9 cellular contexts compared by ENCODE assay signal in the genomic region with DNA sequence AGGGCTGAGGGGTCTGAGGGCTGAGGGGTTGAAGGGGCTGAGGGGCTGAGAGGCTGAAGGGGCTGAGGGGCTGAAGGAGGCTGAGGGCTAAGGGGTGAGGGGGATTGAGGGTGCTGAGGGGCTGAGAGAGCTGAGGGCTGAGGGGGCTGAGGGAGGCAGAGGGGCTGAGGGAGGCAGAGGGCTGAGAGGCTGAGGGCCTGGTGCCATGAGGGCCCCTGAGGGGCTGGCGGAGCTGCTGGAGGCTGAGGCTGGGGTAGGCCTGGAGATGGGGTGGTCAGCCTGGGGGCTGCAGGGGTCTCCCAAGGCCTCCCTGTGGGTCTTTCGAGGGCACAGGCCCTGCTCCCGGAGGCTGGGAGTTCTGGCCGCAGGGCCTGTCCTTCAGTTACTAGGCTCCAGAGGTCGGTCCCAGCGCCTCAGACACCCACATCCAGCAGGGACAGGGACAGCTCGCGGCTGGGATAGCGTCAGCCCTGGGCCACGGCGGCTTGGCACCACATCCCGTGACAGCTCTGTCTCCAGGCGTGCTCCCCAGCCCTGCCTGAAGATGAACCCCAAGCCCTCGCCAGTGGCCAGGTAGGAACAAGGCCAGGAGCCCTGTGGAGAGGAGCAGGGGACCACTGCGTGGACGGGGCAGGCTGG. TPM values are rescaled to one million over a fixed set of nuclear protein-coding genes. Genes with fewer than 3 reads are reported as not detected.
DNase-seq lines count a peak whose midpoint lies in the region; ATAC-seq, FAIRE-seq and TF ChIP-seq lines count a peak whose summit lies in the region.
"Had no signal": no experiment of that assay in that cellular context is flagged by ENCODE, and none has a peak within 500 bp of the region (broad histone marks: within the 10 kb centered on the region; RNA-seq: fewer than 3 reads in every experiment).

No MANE protein-coding gene starts in this region.

- H3K27ac ChIP-seq in DND-41 (ENCODE audit: low read length) (no peak overlapping the region), HEK293 (ENCODE audit: extremely low read depth, low read depth, low read length) (no peak overlapping the region), endothelial cell of umbilical vein (ENCODE audit: insufficient read depth, low read depth, low read length) (no peak overlapping the region)

- TF ChIP-seq CTCF in DND-41 (IDR thresholded peaks at IDR 0.05; ENCODE audit: borderline replicate concordance, extremely low read depth, low read length, poor library complexity, severe bottlenecking) (no peak), HEK293 (tag by site-specific recombination; IDR thresholded peaks at IDR 0.05) (no peak), endothelial cell of umbilical vein (IDR thresholded peaks at IDR 0.05; ENCODE audit: extremely low read depth in 1 of 2, insufficient read depth in 1 of 2, low read depth in 1 of 2, low read length in 2 of 2) (no peak)

- H3K4me2 ChIP-seq in DND-41 (ENCODE audit: insufficient read depth, low read length): no peak overlapping the region
- H3K4me2 ChIP-seq in endothelial cell of umbilical vein (ENCODE audit: insufficient read depth, low read length): no peak overlapping the region

- dilution Hi-C loops in endothelial cell of umbilical vein (cut with MboI; ENCODE audit: extremely low pct_ligation_motif_present, low sequenced_read_pairs): no loop called here

- intact Hi-C loops in endothelial cell of umbilical vein (cut with micrococcal nuclease): no loop called here
- intact Hi-C loops in posterior vena cava (cut with DNase I): loop anchor here in 1 of 2 donors (10.0 kb wide), 1 partner anchor 173 kb away; no protein-coding TSS in a partner anchor

- no peaks in the 10 kb centered on the region for H3K79me2 ChIP-seq in DND-41 (ENCODE audit: insufficient read depth, low read length)
- H3K79me2 ChIP-seq in endothelial cell of umbilical vein (ENCODE audit: control insufficient read depth, insufficient read depth, low read length): no peaks in the 10 kb centered on the region

- POLR2A ChIA-PET in HEK293 (lab: Yijun Ruan, JAX) (no interaction called here), endothelial cell of umbilical vein (lab: Charles Lee) (no interaction called here)

- H2AFZ ChIP-seq in DND-41 (ENCODE audit: low read depth, low read length) (no peak overlapping the region), endothelial cell of umbilical vein (ENCODE audit: low read depth, low read length) (peak overlapping the region; percentile 99)

- H3K9me3 ChIP-seq in DND-41 (ENCODE audit: insufficient read depth, low read length, severe bottlenecking) (no peaks in the 10 kb centered on the region), HEK293 (ENCODE audit: control insufficient read depth, insufficient read depth, low read depth, low read length) (no peaks in the 10 kb centered on the region), endothelial cell of umbilical vein (replicated peaks; ENCODE audit: control insufficient read depth, insufficient read depth, low read length) (no peaks in the 10 kb centered on the region)

- no peak overlapping the region for H3K9ac ChIP-seq in DND-41 (ENCODE audit: low read depth, low read length)
- no peak overlapping the region for H3K9ac ChIP-seq in endothelial cell of umbilical vein (replicated peaks; ENCODE audit: extremely low read depth, insufficient read depth, low read length)

- H3K4me1 ChIP-seq in DND-41 (ENCODE audit: insufficient read depth, low read length) (no peaks in the 10 kb centered on the region), HEK293 (ENCODE audit: control insufficient read depth, insufficient read depth, low read length) (no peaks in the 10 kb centered on the region), endothelial cell of umbilical vein (ENCODE audit: control insufficient read depth, extremely low read depth, insufficient read depth, low read length) (peaks cover 3% of the 10 kb centered on the region)

- FAIRE-seq in endothelial cell of umbilical vein (lab: Jason Lieb, UNC): no peak

- H4K20me1 ChIP-seq in DND-41 (ENCODE audit: insufficient read depth, low read length) (no peaks in the 10 kb centered on the region), endothelial cell of umbilical vein (replicated peaks; ENCODE audit: control insufficient read depth, extremely low read depth, insufficient read depth, low read length) (no peaks in the 10 kb centered on the region)

- TF ChIP-seq POLR2A in endothelial cell of umbilical vein (IDR thresholded peaks at IDR 0.05; ENCODE audit: low read depth, low read length): no peak

- no peaks in the 10 kb centered on the region for H3K9me1 ChIP-seq in endothelial cell of umbilical vein (replicated peaks; ENCODE audit: control insufficient read depth, extremely low read depth, insufficient read depth, low read length)

- ATAC-seq in DND-41 (ENCODE audit: insufficient read depth, low read depth) (peak; percentile 15; the same call in 1 of the 3 replicates), HG02852 (IDR thresholded peaks at IDR 0.05; ENCODE audit: unreplicated experiment) (no peak), GM21576 (IDR thresholded peaks at IDR 0.05; ENCODE audit: unreplicated experiment) (no peak)

- H3K27me3 ChIP-seq in DND-41 (ENCODE audit: insufficient read depth, low read length, poor library complexity): no peaks in the 10 kb centered on the region
- H3K27me3 ChIP-seq in endothelial cell of umbilical vein (ENCODE audit: control insufficient read depth in 2 of 2, insufficient read depth in 2 of 2, low read length in 2 of 2): peaks cover 2 to 4% of the 10 kb centered on the region in 2 experiments

- no TSS peak for BruUV-seq in endothelial cell of umbilical vein (replicated peaks; lab: Mats Ljungman, UMichigan)

- peaks cover 7% of the 10 kb centered on the region; the same call in 1 of the 2 replicates for H3K36me3 ChIP-seq in DND-41 (ENCODE audit: insufficient read depth, low read length)
- no peaks in the 10 kb centered on the region for H3K36me3 ChIP-seq in HEK293 (ENCODE audit: control insufficient read depth in 2 of 2, insufficient read depth in 1 of 2, low read length in 2 of 2)
- no peaks in the 10 kb centered on the region for H3K36me3 ChIP-seq in endothelial cell of umbilical vein (ENCODE audit: control insufficient read depth in 2 of 2, extremely low read depth in 1 of 2, insufficient read depth in 2 of 2, low read length in 2 of 2)

- DNase-seq in DND-41: no peak
- DNase-seq in endothelial cell of umbilical vein (ENCODE audit: low read depth, low spot score): no peak
- DNase-seq in posterior vena cava (ENCODE audit: low spot score): peak; percentile 81
- no peak for DNase-seq in NCI-H526 (lab: John Stamatoyannopoulos, UW)
- no peak for DNase-seq in NCI-H748 treated with DMSO at 0.1 percent for 48 hours (lab: John Stamatoyannopoulos, UW)
- DNase-seq: DMS79 had no signal

- CTCF ChIA-PET in HEK293 (lab: Yijun Ruan, JAX) (no interaction called here), endothelial cell of umbilical vein (lab: Charles Lee) (interaction anchor here (1.1 to 6.3 kb wide), 3 partner anchors 11 to 175 kb away, joined by 4 to 55 read pairs (median 40); no protein-coding TSS in a partner anchor)

- H3K4me3 ChIP-seq in DND-41 (ENCODE audit: low read depth in 1 of 2, low read length in 2 of 2) (no peak overlapping the region), HEK293 (ENCODE audit: low read depth, low read length) (no peak overlapping the region), endothelial cell of umbilical vein (replicated peaks in 1 of 3; ENCODE audit: insufficient read depth in 1 of 3, low read depth in 1 of 3, low read length in 3 of 3) (peak overlapping the region in 1 of 3 experiments; percentile 27)

TF ChIP-seq in HEK293, 187 proteins besides CTCF, POLR2A, EP300 and RAD21:
- TF ChIP-seq ZBTB8A (tag by site-specific recombination; IDR thresholded peaks at IDR 0.05) (peak; percentile 68), ZNF174 (tag by site-specific recombination; IDR thresholded peaks at IDR 0.05) (no peak), ZNF629 (tag by site-specific recombination; IDR thresholded peaks at IDR 0.05) (no peak)

TF ChIP-seq in endothelial cell of umbilical vein, 7 proteins besides CTCF, POLR2A, EP300 and RAD21:
- TF ChIP-seq POLR2AphosphoS5 (IDR thresholded peaks at IDR 0.05; ENCODE audit: insufficient read depth, low read depth, low read length) (no peak), EZH2 (IDR thresholded peaks at IDR 0.05; ENCODE audit: borderline replicate concordance, low read depth, low read length, severe bottlenecking) (no peak), JUN (IDR thresholded peaks at IDR 0.05; ENCODE audit: borderline replicate concordance, insufficient read depth, insufficient read length, low read depth) (no peak), FOS (IDR thresholded peaks at IDR 0.05; ENCODE audit: borderline replicate concordance, insufficient read depth, low read length) (no peak), GATA2 (IDR thresholded peaks at IDR 0.05; ENCODE audit: insufficient read depth, insufficient read length, low read depth, low read length) (no peak), MYC (IDR thresholded peaks at IDR 0.05; ENCODE audit: low read depth, low read length) (no peak)
- TF ChIP-seq, protein P1, sequence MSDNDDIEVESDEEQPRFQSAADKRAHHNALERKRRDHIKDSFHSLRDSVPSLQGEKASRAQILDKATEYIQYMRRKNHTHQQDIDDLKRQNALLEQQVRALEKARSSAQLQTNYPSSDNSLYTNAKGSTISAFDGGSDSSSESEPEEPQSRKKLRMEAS (IDR thresholded peaks at IDR 0.05; ENCODE audit: insufficient read depth, insufficient read length): no peak

RNA-seq across cellular contexts. Expression of a gene that starts 16.9 kb away (rescaled TPM):
- total RNA-seq in endothelial cell of umbilical vein (0.11 and 0.12 TPM in 2 replicates), posterior vena cava (1 to 10 TPM; 4.9 to 6.3 TPM)
- 0.06 TPM in 1 of 2 replicates, not detected in the other for polyA plus RNA-seq in endothelial cell of umbilical vein
- 0.03 TPM in 1 of 2 replicates, not detected in the other for polyA plus RNA-seq in endothelial cell of umbilical vein (2011; cell fraction: cytosol; rRNA removed)
- polyA plus RNA-seq in endothelial cell of umbilical vein (2011; cell fraction: nucleus; rRNA removed): 0.11 and 0.15 TPM in 2 replicates
- 0.07 TPM in 1 of 2 replicates, not detected in the other for polyA plus RNA-seq in endothelial cell of umbilical vein (2012)
- 0.05 and 0.15 TPM in 2 replicates for polyA minus RNA-seq in endothelial cell of umbilical vein
- polyA minus RNA-seq in endothelial cell of umbilical vein (2011; cell fraction: cytosol; rRNA and poly(A)+ RNA removed): 47.1 TPM
- 0.38 and 0.48 TPM in 2 replicates for polyA minus RNA-seq in endothelial cell of umbilical vein (2011; cell fraction: nucleus; rRNA and poly(A)+ RNA removed)

RNA-seq across cellular contexts. Expression of a gene that starts 38.0 kb away (rescaled TPM):
- total RNA-seq in endothelial cell of umbilical vein (57.4 and 66.1 TPM in 2 replicates), posterior vena cava (10 to 100 TPM; 31.8 to 36.9 TPM)
- 70.4 and 82.1 TPM in 2 replicates for polyA plus RNA-seq in endothelial cell of umbilical vein
- polyA plus RNA-seq in endothelial cell of umbilical vein (2011; cell fraction: cytosol; rRNA removed): 60.9 and 68.3 TPM in 2 replicates
- 52.5 and 60.0 TPM in 2 replicates for polyA plus RNA-seq in endothelial cell of umbilical vein (2011; cell fraction: nucleus; rRNA removed)
- 41.7 and 45.2 TPM in 2 replicates for polyA plus RNA-seq in endothelial cell of umbilical vein (2012)
- 40.4 and 49.1 TPM in 2 replicates for polyA minus RNA-seq in endothelial cell of umbilical vein
- polyA minus RNA-seq in endothelial cell of umbilical vein (2011; cell fraction: cytosol; rRNA and poly(A)+ RNA removed): 13.0 TPM
- 18.2 and 20.2 TPM in 2 replicates for polyA minus RNA-seq in endothelial cell of umbilical vein (2011; cell fraction: nucleus; rRNA and poly(A)+ RNA removed)
